22 cellular contexts compared by ENCODE assay signal in the genomic region with DNA sequence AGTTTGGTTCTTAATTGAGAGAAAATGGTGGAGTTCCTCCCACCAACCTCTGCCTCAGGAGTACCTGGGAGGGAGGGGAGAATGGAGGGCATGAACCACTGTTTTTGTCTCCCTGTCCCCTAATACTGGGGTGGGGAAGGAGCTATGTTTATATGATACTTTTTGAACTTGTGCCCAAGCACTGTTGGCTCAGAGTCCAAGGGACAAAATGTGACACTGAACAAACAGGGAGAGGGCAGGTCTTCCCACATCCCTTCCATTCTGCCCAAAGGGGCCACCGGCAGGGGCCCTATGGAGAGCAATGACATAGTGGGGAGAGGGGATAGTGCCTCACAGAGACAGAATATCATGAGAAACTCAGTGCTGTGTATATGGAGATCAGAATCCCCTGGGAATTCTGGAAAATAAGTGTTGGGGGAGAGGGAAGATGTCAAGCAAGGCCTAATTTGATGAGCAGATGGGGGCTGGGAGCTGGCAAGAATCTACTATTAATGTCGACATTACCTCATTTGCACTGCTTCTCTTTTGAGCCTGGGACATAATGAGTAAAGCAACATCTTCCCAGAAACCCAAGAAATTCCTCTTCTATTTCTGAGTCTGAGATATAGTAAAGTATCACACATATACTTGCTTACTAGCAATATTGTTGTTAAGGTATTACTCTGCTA.
A peak's percentile ranks its signal among the peaks of the same experiment; 100 is the strongest.
DNase-seq lines count a peak whose midpoint lies in the region; ATAC-seq and TF ChIP-seq lines count a peak whose summit lies in the region.
"Had no signal": no experiment of that assay in that cellular context is flagged by ENCODE, and none has a peak within 500 bp of the region (broad histone marks: within the 10 kb centered on the region; RNA-seq: fewer than 3 reads in every experiment).

No MANE protein-coding gene starts in this region.

- peaks cover 10% of the 10 kb centered on the region for H3K79me1 ChIP-seq in trophoblast cell (ENCODE audit: low read length)

- peak overlapping the region; percentile 9 for H2AK5ac ChIP-seq in trophoblast cell (ENCODE audit: low read length)

- H3K23ac ChIP-seq in trophoblast cell (ENCODE audit: low read length), result no peak overlapping the region

- no peaks in the 10 kb centered on the region for H3K79me2 ChIP-seq in trophoblast cell (ENCODE audit: control insufficient read depth, insufficient read depth, low read length, poor library complexity)

- H3K4me2 ChIP-seq in trophoblast cell (ENCODE audit: low read length), result no peak overlapping the region
- H3K4me2 ChIP-seq: KMS-11 had no signal

- WGBS in trophoblast cell (ENCODE audit: extremely low coverage, insufficient coverage, insufficient read length), result no CpG with 5 or more reads among the region's 2 CpGs

- peak overlapping the region; percentile 95 for H2BK12ac ChIP-seq in trophoblast cell (ENCODE audit: low read length)

- peak overlapping the region; percentile 50 for H2BK5ac ChIP-seq in trophoblast cell (ENCODE audit: low read depth, low read length, poor library complexity)

- H2AFZ ChIP-seq in trophoblast cell (ENCODE audit: insufficient read depth, low read length, poor library complexity), result peak overlapping the region; percentile 75

- no peak for TF ChIP-seq CTCF in VCaP (conservative IDR thresholded peaks at IDR 0.05)

- peak overlapping the region; percentile 14 for H2BK120ac ChIP-seq in trophoblast cell (ENCODE audit: insufficient read depth, low read length, poor library complexity)

- H3K27ac ChIP-seq in VCaP (peak overlapping the region; percentile 41), trophoblast cell (ENCODE audit: low read depth, low read length) (no peak overlapping the region)
- H3K27ac ChIP-seq: KMS-11 had no signal

- H3K4me1 ChIP-seq in trophoblast cell (ENCODE audit: control insufficient read depth in 1 of 2, insufficient read depth in 2 of 2, low read length in 2 of 2), result peaks cover 4 to 7% of the 10 kb centered on the region in 2 experiments
- H3K4me1 ChIP-seq: HAP-1 had no signal

- peak overlapping the region; percentile 35 for H4K8ac ChIP-seq in trophoblast cell (ENCODE audit: low read depth, low read length)

- peak overlapping the region; percentile 72 for H3K18ac ChIP-seq in trophoblast cell (ENCODE audit: low read length)

- no peaks in the 10 kb centered on the region for H3K27me3 ChIP-seq in trophoblast cell (ENCODE audit: insufficient read depth, low read length)

- no peaks in the 10 kb centered on the region for H3K36me3 ChIP-seq in trophoblast cell (ENCODE audit: control insufficient read depth in 1 of 2, insufficient read depth in 2 of 2, low read length in 2 of 2)
- H3K36me3 ChIP-seq: HAP-1 had no signal

- no peak overlapping the region for H3K9ac ChIP-seq in trophoblast cell (ENCODE audit: low read length)
- H3K9ac ChIP-seq: KMS-11 had no signal

- peak overlapping the region; percentile 53 for H3K14ac ChIP-seq in trophoblast cell (ENCODE audit: low read length)

- ATAC-seq in left lobe of liver (peak; percentile 90), GM19455 (IDR thresholded peaks at IDR 0.05; ENCODE audit: unreplicated experiment) (no peak)
- ATAC-seq: T-helper 17 cell had no signal

- H4K12ac ChIP-seq in trophoblast cell (ENCODE audit: low read depth, low read length), result no peak overlapping the region

- H3K9me3 ChIP-seq in trophoblast cell (ENCODE audit: insufficient read depth, low read depth, low read length), result no peaks in the 10 kb centered on the region
- H3K9me3 ChIP-seq: HAP-1 had no signal

- no peak overlapping the region for H3K4me3 ChIP-seq in trophoblast cell (ENCODE audit: low read depth, low read length)
- H3K4me3 ChIP-seq: HAP-1 had no signal

- H4K91ac ChIP-seq in trophoblast cell (ENCODE audit: low read depth, low read length), result peak overlapping the region; percentile 70

- H3K4ac ChIP-seq in trophoblast cell (ENCODE audit: low read depth, low read length), result no peak overlapping the region

- DNase-seq in NCI-H1092 treated with DMSO at 0.1 percent for 48 hours (lab: John Stamatoyannopoulos, UW) (peak; percentile 11), NCI-H1092 (lab: John Stamatoyannopoulos, UW) (no peak), left lobe of liver (ENCODE audit: low spot score) (peak; percentile 63), trophoblast cell (no peak), SW 1271 (lab: John Stamatoyannopoulos, UW) (no peak), NCI-H2107 (lab: John Stamatoyannopoulos, UW) (no peak)
- DNase-seq: AML-193, DMS79, IMR-90, MV-4-11, NCI-H1417, NCI-H1694 treated with DMSO at 0.1 percent for 48 hours, NCI-H2227 treated with DMSO at 0.1 percent for 48 hours, NCI-H510A, NCI-H774, RPMI8226, SHP77, T-helper 17 cell had no signal

Comparison
In these comparisons a context has a peak if more than half of its experiments do, and no peak if none do; other contexts are left out.
1. DNase-seq: peak in NCI-H1092 treated with DMSO at 0.1 percent for 48 hours (single experiment) and left lobe of liver (single experiment); none in NCI-H1092 (single experiment), trophoblast cell (0 of 2), SW 1271 (0 of 2) and NCI-H2107 (single experiment).